8 cellular contexts compared by ENCODE assay signal in the genomic region with DNA sequence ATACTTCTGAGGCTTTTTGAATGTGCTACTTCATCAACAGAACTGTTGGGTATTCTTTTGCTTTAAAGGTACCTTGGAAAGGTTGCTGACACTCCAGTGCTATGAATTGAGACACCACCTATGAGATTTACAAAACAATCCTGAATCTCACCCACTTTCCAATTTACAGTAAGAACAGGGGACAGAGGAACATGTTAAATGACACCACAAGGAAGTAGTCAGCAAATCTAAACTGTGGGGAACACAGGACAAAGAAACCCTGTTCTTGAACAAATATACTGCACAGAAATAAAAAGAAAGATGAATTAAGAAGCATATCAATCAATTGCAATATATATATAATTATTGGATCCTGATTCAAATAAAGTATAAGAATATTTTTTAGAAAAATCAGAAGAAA.
"Had no signal": no experiment of that assay in that cellular context is flagged by ENCODE, and none has a peak within 500 bp of the region (broad histone marks: within the 10 kb centered on the region; RNA-seq: fewer than 3 reads in every experiment).

No MANE protein-coding gene starts in this region.

- H2AFZ ChIP-seq: GM23338 had no signal

- H3K9ac ChIP-seq: KMS-11 had no signal

- H3K4me2 ChIP-seq: GM23338, KMS-11 had no signal

- DNase-seq: H9, HCEC 1CT, KBM-7 had no signal

- ATAC-seq: GM23338 had no signal

- H3K4me3 ChIP-seq: GM23338 had no signal

- FAIRE-seq: H1, H54, HTR-8/SVneo had no signal

- H3K27ac ChIP-seq: KMS-11 had no signal
